21 cellular contexts compared by ENCODE assay signal in genomic region chr3:110165753-110166152, GRCh38.
DNase-seq lines count a peak whose midpoint lies in the region; ATAC-seq, FAIRE-seq and TF ChIP-seq lines count a peak whose summit lies in the region.
"Had no signal": no experiment of that assay in that cellular context is flagged by ENCODE, and none has a peak within 500 bp of the region (broad histone marks: within the 10 kb centered on the region; RNA-seq: fewer than 3 reads in every experiment).

No MANE protein-coding gene starts in this region.

- peak overlapping the region; percentile 59 for H3K4me2 ChIP-seq in A549

- H3K27me3 ChIP-seq in endocrine pancreas (ENCODE audit: control insufficient read depth, insufficient read depth, low read length) (no peaks in the 10 kb centered on the region), right lobe of liver (no peaks in the 10 kb centered on the region)
- H3K27me3 ChIP-seq: upper lobe of right lung had no signal

- no peak for TF ChIP-seq EP300 in A549 (IDR thresholded peaks at IDR 0.05)

- H3K9ac ChIP-seq in endocrine pancreas (ENCODE audit: control insufficient read depth, insufficient read depth, low read length), result no peak overlapping the region

- H3K36me3 ChIP-seq in endocrine pancreas (ENCODE audit: control insufficient read depth, insufficient read depth, low read length) (no peaks in the 10 kb centered on the region), right lobe of liver (no peaks in the 10 kb centered on the region)
- H3K36me3 ChIP-seq: lower lobe of right lung, upper lobe of right lung had no signal

- DNase-seq in A549 (ENCODE audit: low read depth in 1 of 2, low spot score in 1 of 2), result peak in 1 of 2 experiments; percentile 4
- no peak for DNase-seq in LNCaP clone FGC (ENCODE audit: low read depth)
- DNase-seq in right lobe of liver, result no peak
- DNase-seq in RKO (ENCODE audit: low spot score), result no peak
- no peak for DNase-seq in DMS114 treated with DMSO at 0.1 percent for 48 hours (lab: John Stamatoyannopoulos, UW; ENCODE audit: unreplicated experiment)
- DNase-seq: activated CD4-positive, alpha-beta T cell treated with anti-CD3 and anti-CD28 coated beads, Interleukin-2, amount 50 U/mL, for 4 hours; activated T-cell treated with anti-CD3 and anti-CD28 coated beads, Interleukin-2, amount 50 U/mL, for 1 hour; CD8-positive, alpha-beta T cell; lower lobe of right lung; naive thymus-derived CD8-positive, alpha-beta T cell; NCI-H526 treated with DMSO at 0.1 percent for 48 hours; psoas muscle; stimulated activated CD4-positive, alpha-beta T cell treated with anti-CD3 and anti-CD28 coated beads, Interleukin-12 subunit alpha, Interleukin-12 subunit beta, amount 100 ng/mL, for 4 hours; stimulated activated naive B cell treated with anti-CD40 and anti-IgM and Interleukin-4, amounts not matched to agents 10 μg/mL and 1 μg/mL and 100 μg/mL, for 72 hours; upper lobe of right lung had no signal

- H3K9me3 ChIP-seq in A549 (no peaks in the 10 kb centered on the region), endocrine pancreas (ENCODE audit: control insufficient read depth, low read length) (no peaks in the 10 kb centered on the region), right lobe of liver (no peaks in the 10 kb centered on the region)
- H3K9me3 ChIP-seq: lower lobe of right lung, psoas muscle, upper lobe of right lung had no signal

- H3K4me1 ChIP-seq in A549, result peaks cover 13% of the 10 kb centered on the region
- peaks cover 5% of the 10 kb centered on the region for H3K4me1 ChIP-seq in endocrine pancreas (ENCODE audit: control insufficient read depth, insufficient read depth, low read length)
- H3K4me1 ChIP-seq in right lobe of liver, result no peaks in the 10 kb centered on the region
- H3K4me1 ChIP-seq: lower lobe of right lung, psoas muscle, upper lobe of right lung had no signal

- intact Hi-C loops in right lobe of liver (cut with DNase I), result no loop called here

- ATAC-seq in A549 (no peak), right lobe of liver (peak; percentile 46 to 62 (median 47)), HG03520 (IDR thresholded peaks at IDR 0.05; ENCODE audit: unreplicated experiment) (no peak), GM21381 (IDR thresholded peaks at IDR 0.05; ENCODE audit: unreplicated experiment) (no peak)
- ATAC-seq: activated naive CD4-positive, alpha-beta T cell treated with anti-CD3 and anti-CD28 coated beads, Interleukin-2, amount 50 U/mL, for 72 hours; CD8-positive, alpha-beta T cell; naive thymus-derived CD8-positive, alpha-beta T cell; psoas muscle; stimulated activated naive B cell treated with anti-CD40 and anti-IgM and Interleukin-4, amounts not matched to agents 10 μg/mL and 1 μg/mL and 100 μg/mL, for 72 hours had no signal

- no peak for TF ChIP-seq CTCF in A549 (IDR thresholded peaks at IDR 0.05)
- TF ChIP-seq CTCF in LNCaP clone FGC (IDR thresholded peaks at IDR 0.05; ENCODE audit: control insufficient read depth, extremely low read depth, insufficient read depth), result no peak
- TF ChIP-seq CTCF in right lobe of liver (IDR thresholded peaks at IDR 0.05), result no peak

- 81% methylated on average over 8 of the region's 8 CpGs for WGBS in A549 (ENCODE audit: missing lambda C conversion rate)
- 48% methylated on average over 8 of the region's 8 CpGs for WGBS in right lobe of liver (ENCODE audit: insufficient coverage, low coverage, low lambda C conversion rate, missing lambda C conversion rate)

- FAIRE-seq in A549 (lab: Jason Lieb, UNC), result no peak
- FAIRE-seq: GM12891, RCC 7860 had no signal

- POLR2A ChIA-PET in A549 (lab: Yijun Ruan, JAX), result no interaction called here

- CTCF ChIA-PET in A549 (lab: Yijun Ruan, JAX), result no interaction called here

- H3K27ac ChIP-seq in A549 (no peak overlapping the region), right lobe of liver (no peak overlapping the region)
- H3K27ac ChIP-seq: lower lobe of right lung, psoas muscle, upper lobe of right lung had no signal

- TF ChIP-seq POLR2A in A549 (IDR thresholded peaks at IDR 0.05; ENCODE audit: low read length) (no peak), right lobe of liver (IDR thresholded peaks at IDR 0.05) (no peak)

- no peak overlapping the region for H3K4me3 ChIP-seq in A549
- H3K4me3 ChIP-seq in LNCaP clone FGC (ENCODE audit: low read depth, low read length), result peak overlapping the region; percentile 19; the same call in 1 of the 2 replicates
- H3K4me3 ChIP-seq in endocrine pancreas (ENCODE audit: control insufficient read depth, insufficient read depth, low read length), result peak overlapping the region; percentile 57
- peak overlapping the region in 2 of 3 donors; percentile 5 to 33 for H3K4me3 ChIP-seq in right lobe of liver
- H3K4me3 ChIP-seq: lower lobe of right lung, psoas muscle, upper lobe of right lung had no signal

- TF ChIP-seq RAD21 in A549 (conservative IDR thresholded peaks at IDR 0.05 in 1 of 2, IDR thresholded peaks at IDR 0.05 in 1 of 2), result no peak

TF ChIP-seq in A549, 52 proteins besides CTCF, POLR2A, EP300 and RAD21:
- TF ChIP-seq FOSL2 (IDR thresholded peaks at IDR 0.05) (no peak), FOSL2 (CRISPR knock-in tag; IDR thresholded peaks at IDR 0.05) (no peak)

Comparison
In these comparisons a context has a peak if more than half of its experiments do, and no peak if none do; other contexts are left out.
1. ATAC-seq: peak in right lobe of liver (4 of 4); none in A549 (0 of 2), HG03520 (single experiment) and GM21381 (single experiment).